ENCODE assay signal across 14 cellular contexts in the genomic region with DNA sequence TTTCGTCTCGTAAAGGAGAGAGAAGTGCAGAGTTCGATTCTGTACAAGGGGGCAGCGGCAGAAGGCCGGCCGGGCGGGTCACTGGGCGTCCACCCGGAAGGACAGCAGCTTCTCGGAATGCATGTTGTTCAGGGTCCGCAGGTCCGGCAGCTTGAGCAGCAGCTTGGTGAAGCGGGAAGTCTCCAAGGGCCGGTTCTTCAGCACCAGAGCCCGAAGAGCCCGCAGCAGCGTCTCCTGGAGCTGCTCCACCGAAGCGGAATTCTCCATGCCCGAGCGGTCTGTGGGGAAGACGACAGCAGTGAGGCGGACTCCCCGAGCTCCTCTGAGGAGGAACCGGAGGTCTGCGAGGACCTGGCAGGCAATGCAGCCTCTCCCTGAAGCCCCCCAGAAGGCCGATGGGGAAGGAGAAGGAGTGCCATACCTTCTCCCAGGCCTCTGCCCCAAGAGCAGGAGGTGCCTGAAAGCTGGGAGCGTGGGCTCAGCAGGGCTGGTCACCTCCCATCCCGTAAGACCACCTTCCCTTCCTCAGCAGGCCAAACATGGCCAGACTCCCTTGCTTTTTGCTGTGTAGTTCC. TPM values are rescaled to one million over a fixed set of nuclear protein-coding genes. Genes with fewer than 3 reads are reported as not detected.
A peak's percentile ranks its signal among the peaks of the same experiment; 100 is the strongest.
DNase-seq lines count a peak whose midpoint lies in the region; ATAC-seq and TF ChIP-seq lines count a peak whose summit lies in the region.
"Had no signal": no experiment of that assay in that cellular context is flagged by ENCODE, and none has a peak within 500 bp of the region (broad histone marks: within the 10 kb centered on the region; RNA-seq: fewer than 3 reads in every experiment).

No MANE protein-coding gene starts in this region.

- intact Hi-C loops in CD8-positive, alpha-beta T cell (cut with DNase I, micrococcal nuclease) = loop anchor here in 1 of 2 experiments (10.0 kb wide), 1 partner anchor 232 kb away; no protein-coding TSS in a partner anchor
- intact Hi-C loops in adrenal gland (cut with DNase I) (loop anchor here in 1 of 2 donors (5.0 kb wide), 1 partner anchor 76 kb away; a partner anchor contains a TSS), right cardiac atrium (cut with DNase I) (no loop called here)

- TF ChIP-seq CTCF in CD8-positive, alpha-beta T cell (IDR thresholded peaks at IDR 0.05) = no peak
- TF ChIP-seq CTCF in adrenal gland (IDR thresholded peaks at IDR 0.05) = no peak

- CTCF ChIA-PET in CD8-positive, alpha-beta T cell (lab: Charles Lee) = interaction anchor here (1.0 to 17.2 kb wide), 8 partner anchors 12 to 82 kb away, joined by 3 to 237 read pairs (median 4); no protein-coding TSS in a partner anchor

- H3K9me3 ChIP-seq in CD8-positive, alpha-beta T cell (ENCODE audit: low read length) = no peaks in the 10 kb centered on the region
- H3K9me3 ChIP-seq in adrenal gland (replicated peaks in 1 of 3) = no peaks in the 10 kb centered on the region
- no peaks in the 10 kb centered on the region for H3K9me3 ChIP-seq in right cardiac atrium (ENCODE audit: control insufficient read depth, low read length)
- no peaks in the 10 kb centered on the region for H3K9me3 ChIP-seq in skeletal muscle tissue (ENCODE audit: control insufficient read depth in 3 of 3, low read length in 3 of 3)
- H3K9me3 ChIP-seq: SJSA1 had no signal

- peak overlapping the region; percentile 69 to 81 (median 80) for H3K9ac ChIP-seq in skeletal muscle tissue (ENCODE audit: low read depth in 1 of 3, low read length in 3 of 3)

- WGBS in adrenal gland, 4 donors = 57 to 72% (median 63%) methylated on average over 23 to 29 of the region's 29 CpGs
- WGBS in right cardiac atrium = 56% methylated on average over 29 of the region's 29 CpGs

- H3K36me3 Mint-ChIP-seq in CD8-positive, alpha-beta T cell = peaks cover 75% of the 10 kb centered on the region

- peaks cover 35% of the 10 kb centered on the region for H3K4me1 ChIP-seq in CD8-positive, alpha-beta T cell (ENCODE audit: insufficient read depth, low read length)
- H3K4me1 ChIP-seq in adrenal gland (replicated peaks in 1 of 2) (peaks cover 43 to 62% of the 10 kb centered on the region in 2 donors), right cardiac atrium (ENCODE audit: control insufficient read depth, insufficient read depth, low read length) (peaks cover 41% of the 10 kb centered on the region), skeletal muscle tissue (ENCODE audit: control insufficient read depth in 3 of 3, insufficient read depth in 3 of 3, low read length in 3 of 3) (peaks cover 67 to 84% (median 81%) of the 10 kb centered on the region in 3 donors)

- no peak overlapping the region for H3K4me3 Mint-ChIP-seq in CD8-positive, alpha-beta T cell
- H3K4me3 Mint-ChIP-seq: activated naive CD4-positive, alpha-beta T cell treated with anti-CD3 and anti-CD28 coated beads, Interleukin-2, amount 10 ng/mL, durations not matched to agents 7 days and 5 days had no signal

- POLR2A ChIA-PET in CD8-positive, alpha-beta T cell (lab: Charles Lee) = interaction anchor here (1.0 to 11.3 kb wide), 6 partner anchors 14 to 39 kb away, joined by 3 to 141 read pairs (median 4); a partner anchor contains a TSS

- TF ChIP-seq POLR2A in adrenal gland (IDR thresholded peaks at IDR 0.05) = no peak

- no peaks in the 10 kb centered on the region for H3K27me3 Mint-ChIP-seq in CD8-positive, alpha-beta T cell (ENCODE audit: low read depth)
- H3K27me3 Mint-ChIP-seq: activated naive CD4-positive, alpha-beta T cell treated with anti-CD3 and anti-CD28 coated beads, Interleukin-2, amount 10 ng/mL, durations not matched to agents 7 days and 5 days had no signal

- no peak overlapping the region for H3K4me3 ChIP-seq in CD8-positive, alpha-beta T cell (ENCODE audit: low read depth, low read length)
- H3K4me3 ChIP-seq in adrenal gland (no peak overlapping the region), right cardiac atrium (ENCODE audit: low read length) (no peak overlapping the region), skeletal muscle tissue (ENCODE audit: low read length in 3 of 3) (peak overlapping the region; percentile 17 to 63 (median 38))
- H3K4me3 ChIP-seq: SJSA1 had no signal

- no peaks in the 10 kb centered on the region for H3K9me3 Mint-ChIP-seq in CD8-positive, alpha-beta T cell
- H3K9me3 Mint-ChIP-seq: activated naive CD4-positive, alpha-beta T cell treated with anti-CD3 and anti-CD28 coated beads, Interleukin-2, amount 10 ng/mL, durations not matched to agents 7 days and 5 days had no signal

- DNase-seq in CD8-positive, alpha-beta T cell = no peak
- DNase-seq in adrenal gland = peak in 4 of 7 donors; percentile 23 to 62 (median 44)
- DNase-seq in right cardiac atrium = peak in 2 of 3 donors; percentile 62 to 70
- no peak for DNase-seq in HUDEP-2 (lab: John Stamatoyannopoulos, UW; ENCODE audit: unreplicated experiment in 76 of 76)
- no peak for DNase-seq in activated T-cell treated with anti-CD3 and anti-CD28 coated beads, Interleukin-2, amount 50 U/mL, for 1 hour
- DNase-seq: activated CD4-positive, alpha-beta T cell treated with anti-CD3 and anti-CD28 coated beads for 1 hour; activated naive CD4-positive, alpha-beta T cell treated with anti-CD3 and anti-CD28 coated beads, Interleukin-2, amount 10 ng/mL, durations not matched to agents 7 days and 5 days; NCI-H1105 treated with DMSO at 0.1 percent for 48 hours; NCI-H748 treated with DMSO at 0.1 percent for 48 hours had no signal

- no peak for ATAC-seq in CD8-positive, alpha-beta T cell
- ATAC-seq in right cardiac atrium (no peak), HG02981 (IDR thresholded peaks at IDR 0.05; ENCODE audit: unreplicated experiment) (no peak), HG03139 (IDR thresholded peaks at IDR 0.05; ENCODE audit: unreplicated experiment) (no peak)

- no peak overlapping the region for H3K27ac ChIP-seq in CD8-positive, alpha-beta T cell (ENCODE audit: low read depth, low read length)
- H3K27ac ChIP-seq in adrenal gland = peak overlapping the region in 4 of 5 donors; percentile 19 to 100 (median 96)
- H3K27ac ChIP-seq in right cardiac atrium (ENCODE audit: low read length) = peak overlapping the region; percentile 88
- peak overlapping the region; percentile 99 for H3K27ac ChIP-seq in skeletal muscle tissue (ENCODE audit: low read depth, low read length)
- H3K27ac ChIP-seq: C4-2B, SJSA1 had no signal

- peak overlapping the region; percentile 61 for H3K27ac Mint-ChIP-seq in CD8-positive, alpha-beta T cell
- H3K27ac Mint-ChIP-seq: activated naive CD4-positive, alpha-beta T cell treated with anti-CD3 and anti-CD28 coated beads, Interleukin-2, amount 10 ng/mL, durations not matched to agents 7 days and 5 days had no signal

- no peaks in the 10 kb centered on the region for H3K27me3 ChIP-seq in CD8-positive, alpha-beta T cell (ENCODE audit: insufficient read depth, low read length)
- no peaks in the 10 kb centered on the region for H3K27me3 ChIP-seq in adrenal gland
- no peaks in the 10 kb centered on the region for H3K27me3 ChIP-seq in right cardiac atrium (ENCODE audit: control insufficient read depth, insufficient read depth)
- H3K27me3 ChIP-seq in skeletal muscle tissue (ENCODE audit: control insufficient read depth in 3 of 3, insufficient read depth in 3 of 3, low read length in 3 of 3) = no peaks in the 10 kb centered on the region
- H3K27me3 ChIP-seq: SJSA1 had no signal

- peaks cover 45% of the 10 kb centered on the region for H3K4me1 Mint-ChIP-seq in CD8-positive, alpha-beta T cell (ENCODE audit: low read depth)

- peaks cover 44% of the 10 kb centered on the region for H3K36me3 ChIP-seq in CD8-positive, alpha-beta T cell (ENCODE audit: insufficient read depth, low read length)
- H3K36me3 ChIP-seq in adrenal gland (replicated peaks in 1 of 2) (peaks cover 0 to 70% of the 10 kb centered on the region in 2 donors), skeletal muscle tissue (ENCODE audit: control insufficient read depth in 3 of 3, insufficient read depth in 3 of 3, low read length in 3 of 3) (peaks cover 65 to 70% (median 69%) of the 10 kb centered on the region in 3 donors)

RNA-seq across cellular contexts. Expression of a gene that starts 7.3 kb away (rescaled TPM):
- 10 to 100 TPM; 24.1 to 25.6 TPM for total RNA-seq in CD8-positive, alpha-beta T cell
- total RNA-seq in adrenal gland (10 to 100 TPM; 14.0 to 69.1 (median 41.4) TPM), right cardiac atrium (10 to 100 TPM; 10.2 to 25.1 (median 18.8) TPM), skeletal muscle tissue (1.0 TPM)
- polyA plus RNA-seq in adrenal gland (10 to 100 TPM; 34.5 to 59.0 (median 36.6) TPM), right cardiac atrium (12.3 TPM)

RNA-seq across cellular contexts. Expression of a gene that starts 28.7 kb away (rescaled TPM):
- 10 to 100 TPM; 43.8 to 46.6 TPM for total RNA-seq in CD8-positive, alpha-beta T cell
- total RNA-seq in adrenal gland = 100 to 1,000 TPM in 1 of 8 donors, 10 to 100 TPM in 7; 47.8 to 100 (median 69.1) TPM
- 100 to 1,000 TPM in 2 of 3 donors, 10 to 100 TPM in 1; 74.2 to 143 (median 128) TPM for polyA plus RNA-seq in adrenal gland
- total RNA-seq in right cardiac atrium = 10 to 100 TPM; 53.6 to 57.3 (median 55.2) TPM
- polyA plus RNA-seq in right cardiac atrium = 44.8 TPM
- total RNA-seq in skeletal muscle tissue = 53.8 TPM

RNA-seq across cellular contexts. Expression of a gene that starts 30.3 kb away (rescaled TPM):
- 10 to 100 TPM; 34.6 to 35.7 TPM for total RNA-seq in CD8-positive, alpha-beta T cell
- total RNA-seq in adrenal gland (100 to 1,000 TPM in 3 of 8 donors, 10 to 100 TPM in 5; 46.1 to 110 (median 76.4) TPM), right cardiac atrium (10 to 100 TPM; 80.6 to 99.5 (median 95.9) TPM), skeletal muscle tissue (30.8 TPM)
- polyA plus RNA-seq in adrenal gland (10 to 100 TPM; 41.8 to 62.3 (median 50.9) TPM), right cardiac atrium (73.3 TPM)

RNA-seq across cellular contexts. Expression of a gene that starts 38.9 kb away (rescaled TPM):
- total RNA-seq in CD8-positive, alpha-beta T cell = 100 to 1,000 TPM; 103 to 104 TPM
- 100 to 1,000 TPM in 1 of 8 donors, 10 to 100 TPM in 7; 57.1 to 127 (median 78.1) TPM for total RNA-seq in adrenal gland
- polyA plus RNA-seq in adrenal gland = 100 to 1,000 TPM in 1 of 3 donors, 10 to 100 TPM in 2; 50.3 to 103 (median 92.9) TPM
- total RNA-seq in right cardiac atrium = 10 to 100 TPM; 54.3 to 60.5 (median 54.7) TPM
- polyA plus RNA-seq in right cardiac atrium = 45.1 TPM
- 25.6 TPM for total RNA-seq in skeletal muscle tissue

RNA-seq across cellular contexts. Expression of a gene that starts 47.2 kb away (rescaled TPM):
- 100 to 1,000 TPM; 187 to 198 TPM for total RNA-seq in CD8-positive, alpha-beta T cell
- 10 to 100 TPM; 36.2 to 72.4 (median 61.7) TPM for total RNA-seq in adrenal gland
- polyA plus RNA-seq in adrenal gland = 10 to 100 TPM; 36.2 to 65.1 (median 57.5) TPM
- 10 to 100 TPM; 50.2 to 56.7 (median 50.7) TPM for total RNA-seq in right cardiac atrium
- polyA plus RNA-seq in right cardiac atrium = 23.4 TPM
- 21.4 TPM for total RNA-seq in skeletal muscle tissue

Comparison
In these comparisons a context has a peak if more than half of its experiments do, and no peak if none do; other contexts are left out.
1. DNase-seq: peak in adrenal gland (4 of 7) and right cardiac atrium (2 of 3); none in CD8-positive, alpha-beta T cell (0 of 7), HUDEP-2 (0 of 76) and activated T-cell treated with anti-CD3 and anti-CD28 coated beads, Interleukin-2, amount 50 U/mL, for 1 hour (single experiment).
2. H3K4me3 ChIP-seq: peak in skeletal muscle tissue (3 of 3); none in CD8-positive, alpha-beta T cell (single experiment), adrenal gland (0 of 4) and right cardiac atrium (single experiment).